In genomic region chr5:147601652-147602051, GRCh38 we compare ENCODE assay signal across 21 cellular contexts.
A peak's percentile ranks its signal among the peaks of the same experiment; 100 is the strongest.
DNase-seq lines count a peak whose midpoint lies in the region; ATAC-seq and TF ChIP-seq lines count a peak whose summit lies in the region.
"Had no signal": no experiment of that assay in that cellular context is flagged by ENCODE, and none has a peak within 500 bp of the region (broad histone marks: within the 10 kb centered on the region; RNA-seq: fewer than 3 reads in every experiment).

No MANE protein-coding gene starts in this region.

- no peak overlapping the region for H4K12ac ChIP-seq in trophoblast cell (ENCODE audit: low read depth, low read length)

- no peaks in the 10 kb centered on the region for H3K27me3 ChIP-seq in trophoblast cell (ENCODE audit: insufficient read depth, low read length)

- H2AK5ac ChIP-seq in trophoblast cell (ENCODE audit: low read length) = no peak overlapping the region

- no peak overlapping the region for H2BK5ac ChIP-seq in trophoblast cell (ENCODE audit: low read depth, low read length, poor library complexity)

- DNase-seq in trophoblast cell (no peak), inferior parietal cortex (ENCODE audit: extremely low spot score) (no peak), omental fat pad (ENCODE audit: low spot score) (no peak), hypothalamus (lab: John Stamatoyannopoulos, UW) (no peak)
- DNase-seq: CD4-positive, CD25-positive, alpha-beta regulatory T cell; DMS79 treated with DMSO at 0.1 percent for 48 hours; NCI-H1092; NCI-H1436; NCI-H1930; NCI-H2227 treated with DMSO at 0.1 percent for 48 hours; NCI-H510A; NK-92 treated with Interleukin-12 subunit alpha and Interleukin-12 subunit beta, amount 100 ng/mL, for 24 hours; SIG-M5; SK-N-SH had no signal

- no peaks in the 10 kb centered on the region for H3K9me3 ChIP-seq in trophoblast cell (ENCODE audit: insufficient read depth, low read depth, low read length)
- H3K9me3 ChIP-seq: HAP-1, SK-N-SH had no signal

- H3K4me2 ChIP-seq in trophoblast cell (ENCODE audit: low read length) = no peak overlapping the region
- H3K4me2 ChIP-seq: GM23338, SK-N-SH had no signal

- H3K4me3 ChIP-seq in trophoblast cell (ENCODE audit: low read depth, low read length) = no peak overlapping the region
- H3K4me3 ChIP-seq: GM12878, GM23338, HAP-1 had no signal

- no peak overlapping the region for H2BK120ac ChIP-seq in trophoblast cell (ENCODE audit: insufficient read depth, low read length, poor library complexity)

- ATAC-seq in GM18873 (IDR thresholded peaks at IDR 0.05; ENCODE audit: low FRiP score, unreplicated experiment) = peak; percentile 78
- peak; percentile 59 for ATAC-seq in GM19455 (IDR thresholded peaks at IDR 0.05; ENCODE audit: unreplicated experiment)
- ATAC-seq in HG03280 (IDR thresholded peaks at IDR 0.05; ENCODE audit: unreplicated experiment) = peak; percentile 76
- no peak for ATAC-seq in omental fat pad (ENCODE audit: low FRiP score)
- ATAC-seq: GM12878, GM23338, Panc1 had no signal

- no peak overlapping the region for H4K91ac ChIP-seq in trophoblast cell (ENCODE audit: low read depth, low read length)

- H3K4ac ChIP-seq in trophoblast cell (ENCODE audit: low read depth, low read length) = no peak overlapping the region

- H2AFZ ChIP-seq in trophoblast cell (ENCODE audit: insufficient read depth, low read length, poor library complexity) = no peak overlapping the region
- H2AFZ ChIP-seq: GM23338 had no signal

- H3K79me2 ChIP-seq in trophoblast cell (ENCODE audit: control insufficient read depth, insufficient read depth, low read length, poor library complexity) = no peaks in the 10 kb centered on the region

- H3K4me1 ChIP-seq in trophoblast cell (ENCODE audit: control insufficient read depth in 1 of 2, insufficient read depth in 2 of 2, low read length in 2 of 2) = no peaks in the 10 kb centered on the region
- H3K4me1 ChIP-seq: HAP-1 had no signal

- no peak overlapping the region for H3K18ac ChIP-seq in trophoblast cell (ENCODE audit: low read length)

- H3K79me1 ChIP-seq in trophoblast cell (ENCODE audit: low read length) = no peaks in the 10 kb centered on the region

- H3K9ac ChIP-seq in trophoblast cell (ENCODE audit: low read length) = no peak overlapping the region
- H3K9ac ChIP-seq: SK-N-SH had no signal

- H4K8ac ChIP-seq in trophoblast cell (ENCODE audit: low read depth, low read length) = no peak overlapping the region

- H3K23ac ChIP-seq in trophoblast cell (ENCODE audit: low read length) = no peak overlapping the region

- H3K36me3 ChIP-seq in trophoblast cell (ENCODE audit: control insufficient read depth in 1 of 2, insufficient read depth in 2 of 2, low read length in 2 of 2) = no peaks in the 10 kb centered on the region
- H3K36me3 ChIP-seq: HAP-1 had no signal

- WGBS in trophoblast cell (ENCODE audit: extremely low coverage, insufficient coverage, insufficient read length) = no CpG with 5 or more reads among the region's 1 CpG

- no peak overlapping the region for H2BK12ac ChIP-seq in trophoblast cell (ENCODE audit: low read length)

- no peak overlapping the region for H3K27ac ChIP-seq in trophoblast cell (ENCODE audit: low read depth, low read length)

- no peak for TF ChIP-seq CTCF in omental fat pad (IDR thresholded peaks at IDR 0.05)

- H3K14ac ChIP-seq in trophoblast cell (ENCODE audit: low read length) = no peak overlapping the region
